In the genomic region with DNA sequence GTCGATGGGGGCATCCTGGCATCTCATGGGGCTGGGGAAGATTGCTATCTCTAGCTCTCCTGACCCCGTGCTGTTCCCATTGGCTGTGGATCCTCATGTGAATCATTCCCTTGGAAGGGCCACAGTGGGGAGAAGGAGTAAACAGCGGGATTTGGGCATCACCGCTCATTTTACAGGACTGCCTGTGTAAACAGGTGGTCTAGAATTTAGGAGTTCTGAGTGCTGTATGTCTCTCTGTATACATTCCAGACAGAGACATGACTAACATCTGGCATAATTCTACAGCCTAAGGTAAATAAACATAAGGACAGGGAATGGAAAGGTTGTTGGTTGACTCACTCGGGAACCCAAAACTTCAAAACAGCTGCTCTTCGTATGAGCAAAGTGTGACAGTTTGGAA, we compare ENCODE assay signal across 17 cellular contexts.
DNase-seq lines count a peak whose midpoint lies in the region; ATAC-seq and TF ChIP-seq lines count a peak whose summit lies in the region.
"Had no signal": no experiment of that assay in that cellular context is flagged by ENCODE, and none has a peak within 500 bp of the region (broad histone marks: within the 10 kb centered on the region; RNA-seq: fewer than 3 reads in every experiment).

No MANE protein-coding gene starts in this region.

- no peak overlapping the region for H3K4me3 Mint-ChIP-seq in activated CD4-positive, alpha-beta T cell treated with anti-CD3 and anti-CD28 coated beads, Interleukin-2, amount 10 ng/mL, durations not matched to agents 24 days and 14 days
- H3K4me3 Mint-ChIP-seq: GM23338; neural crest cell; stimulated activated naive B cell treated with anti-CD40 and anti-IgM and Interleukin-4, amounts not matched to agents 10 μg/mL and 1 μg/mL and 100 μg/mL, for 72 hours had no signal

- no peak overlapping the region for H3K27ac Mint-ChIP-seq in activated CD4-positive, alpha-beta T cell treated with anti-CD3 and anti-CD28 coated beads, Interleukin-2, amount 10 ng/mL, durations not matched to agents 24 days and 14 days
- H3K27ac Mint-ChIP-seq: GM23338; stimulated activated naive B cell treated with anti-CD40 and anti-IgM and Interleukin-4, amounts not matched to agents 10 μg/mL and 1 μg/mL and 100 μg/mL, for 72 hours had no signal

- TF ChIP-seq CTCF in transverse colon (IDR thresholded peaks at IDR 0.05): no peak

- no peaks in the 10 kb centered on the region for H3K4me1 Mint-ChIP-seq in activated CD4-positive, alpha-beta T cell treated with anti-CD3 and anti-CD28 coated beads, Interleukin-2, amount 10 ng/mL, durations not matched to agents 24 days and 14 days
- H3K4me1 Mint-ChIP-seq: GM23338; neural crest cell; stimulated activated naive B cell treated with anti-CD40 and anti-IgM and Interleukin-4, amounts not matched to agents 10 μg/mL and 1 μg/mL and 100 μg/mL, for 72 hours had no signal

- H3K4me1 ChIP-seq in transverse colon: peaks cover 0 to 6% (median 0%) of the 10 kb centered on the region in 4 donors
- H3K4me1 ChIP-seq: right lobe of liver had no signal

- TF ChIP-seq POLR2A in transverse colon (IDR thresholded peaks at IDR 0.05): no peak

- no peak overlapping the region for H3K4me3 ChIP-seq in transverse colon
- H3K4me3 ChIP-seq: GM23338, lung, right lobe of liver had no signal

- no peak for ATAC-seq in GM21390 (IDR thresholded peaks at IDR 0.05; ENCODE audit: unreplicated experiment)
- ATAC-seq: activated CD4-positive, CD25-positive, alpha-beta regulatory T cell treated with anti-CD3 and anti-CD28 coated beads, Interleukin-2, amount 50 U/mL, for 24 hours; GM23338; right lobe of liver; stimulated activated naive B cell treated with anti-CD40 and anti-IgM and Interleukin-4, amounts not matched to agents 10 μg/mL and 1 μg/mL and 100 μg/mL, for 72 hours had no signal

- peak; percentile 38 for DNase-seq in activated CD4-positive, alpha-beta T cell treated with anti-CD3 and anti-CD28 coated beads, Interleukin-2, amount 10 ng/mL, durations not matched to agents 24 days and 14 days
- DNase-seq in activated CD4-positive, alpha-beta T cell treated with anti-CD3 and anti-CD28 coated beads for 4 hours: no peak
- peak; percentile 27 for DNase-seq in T1000 (lab: John Stamatoyannopoulos, UW)
- DNase-seq in fibroblast of the conjunctiva (ENCODE audit: low read depth): peak; percentile 64
- DNase-seq in transverse colon: no peak
- no peak for DNase-seq in hippocampal formation (lab: John Stamatoyannopoulos, UW)
- no peak for DNase-seq in cerebellum (ENCODE audit: low spot score)
- DNase-seq: KG1; NCI-H1417; NCI-H345; right lobe of liver; stimulated activated naive B cell treated with anti-CD40 and anti-IgM and Interleukin-4, amounts not matched to agents 10 μg/mL and 1 μg/mL and 100 μg/mL, for 72 hours had no signal

- TF ChIP-seq EP300 in transverse colon (IDR thresholded peaks at IDR 0.05; ENCODE audit: low read depth): no peak

- peaks cover 0 to 3% of the 10 kb centered on the region in 2 donors for H3K9me3 ChIP-seq in transverse colon

- peak overlapping the region in 3 of 4 donors; percentile 5 to 46 (median 27) for H3K27ac ChIP-seq in transverse colon
- H3K27ac ChIP-seq: right lobe of liver had no signal

- WGBS in transverse colon (ENCODE audit: low coverage in 1 of 2), 2 donors: 70 to 82% methylated on average over 4 to 6 of the region's 6 CpGs

- no peaks in the 10 kb centered on the region for H3K36me3 Mint-ChIP-seq in activated CD4-positive, alpha-beta T cell treated with anti-CD3 and anti-CD28 coated beads, Interleukin-2, amount 10 ng/mL, durations not matched to agents 24 days and 14 days (ENCODE audit: low read depth)
- H3K36me3 Mint-ChIP-seq: stimulated activated naive B cell treated with anti-CD40 and anti-IgM and Interleukin-4, amounts not matched to agents 10 μg/mL and 1 μg/mL and 100 μg/mL, for 72 hours had no signal

- no peaks in the 10 kb centered on the region for H3K36me3 ChIP-seq in transverse colon
- H3K36me3 ChIP-seq: right lobe of liver had no signal

- intact Hi-C loops in activated CD4-positive, alpha-beta T cell treated with anti-CD3 and anti-CD28 coated beads, Interleukin-2, amount 10 ng/mL, durations not matched to agents 24 days and 14 days (cut with micrococcal nuclease): no loop called here
- intact Hi-C loops in transverse colon (cut with DNase I; ENCODE audit: low total_unique reads): no loop called here

- peaks cover 7% of the 10 kb centered on the region for H3K9me3 Mint-ChIP-seq in activated CD4-positive, alpha-beta T cell treated with anti-CD3 and anti-CD28 coated beads, Interleukin-2, amount 10 ng/mL, durations not matched to agents 24 days and 14 days

- peaks cover 13% of the 10 kb centered on the region for H3K27me3 Mint-ChIP-seq in activated CD4-positive, alpha-beta T cell treated with anti-CD3 and anti-CD28 coated beads, Interleukin-2, amount 10 ng/mL, durations not matched to agents 24 days and 14 days

- in situ Hi-C loops in transverse colon (cut with MboI; ENCODE audit: low pct_ligation_motif_present in 1 of 4, low pct_unique_long_range_greater_than_20kb in 1 of 4, low sequenced_read_pairs in 3 of 4): no loop called here

- H3K27me3 ChIP-seq in transverse colon: peaks cover 3% of the 10 kb centered on the region
- H3K27me3 ChIP-seq: right lobe of liver had no signal

Comparison
In these comparisons a context has a peak if more than half of its experiments do, and no peak if none do; other contexts are left out.
1. DNase-seq: peak in activated CD4-positive, alpha-beta T cell treated with anti-CD3 and anti-CD28 coated beads, Interleukin-2, amount 10 ng/mL, durations not matched to agents 24 days and 14 days (single experiment), T1000 (single experiment) and fibroblast of the conjunctiva (single experiment); none in activated CD4-positive, alpha-beta T cell treated with anti-CD3 and anti-CD28 coated beads for 4 hours (0 of 2), transverse colon (single experiment), hippocampal formation (0 of 2) and cerebellum (single experiment).